Comparison of ENCODE assay signal across 9 cellular contexts in the genomic region with DNA sequence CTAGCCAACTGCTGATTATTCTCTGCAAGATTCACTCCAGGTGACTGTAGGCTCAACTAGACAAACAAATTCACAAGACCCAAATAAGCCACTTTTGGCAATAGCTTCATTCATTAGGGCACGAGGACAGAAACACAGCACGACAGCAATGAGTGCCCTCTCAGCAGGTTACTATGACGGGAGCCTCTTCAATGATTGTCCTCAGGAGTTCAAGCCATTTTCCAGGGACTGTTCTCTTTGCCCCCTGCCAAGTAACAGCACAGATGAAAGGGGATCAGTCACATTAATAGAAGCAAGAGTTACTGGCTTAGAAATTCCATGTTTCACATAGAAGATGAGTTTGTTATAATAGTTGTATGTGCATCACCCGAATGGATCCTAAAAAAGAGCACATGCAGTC.
"Had no signal": no experiment of that assay in that cellular context is flagged by ENCODE, and none has a peak within 500 bp of the region (broad histone marks: within the 10 kb centered on the region; RNA-seq: fewer than 3 reads in every experiment).

No MANE protein-coding gene starts in this region.

- H3K4me1 ChIP-seq: left lung had no signal

- H3K27me3 ChIP-seq: left lung had no signal

- DNase-seq: activated CD4-positive, alpha-beta T cell treated with anti-CD3 and anti-CD28 coated beads, Interleukin-2, amount 50 U/mL, for 4 hours; activated effector memory CD4-positive, alpha-beta T cell treated with anti-CD3 and anti-CD28 coated beads, Interleukin-2, amount 50 U/mL, for 16 hours; activated T-cell treated with anti-CD3 and anti-CD28 coated beads, Interleukin-2, amount 50 U/mL, for 4 hours; amygdala; endodermal cell; erythroblast; left lung; stimulated activated CD4-positive, alpha-beta T cell treated with anti-CD3 and anti-CD28 coated beads, Interleukin-2, amount 100 ng/mL, for 48 hours; stimulated activated naive CD4-positive, alpha-beta T cell treated with Interleukin-2 at 50 U/mL for 16 hours had no signal

- ATAC-seq: activated T-cell treated with anti-CD3 and anti-CD28 coated beads, Interleukin-2, amount 50 U/mL, for 4 hours; left lung had no signal

- H3K36me3 ChIP-seq: left lung had no signal

- H3K4me3 ChIP-seq: left lung had no signal

- H3K27ac ChIP-seq: left lung had no signal
